In genomic region chr12:111141205-111141604, GRCh38 we compare ENCODE assay signal across 11 cellular contexts.
"Had no signal": no experiment of that assay in that cellular context is flagged by ENCODE, and none has a peak within 500 bp of the region (broad histone marks: within the 10 kb centered on the region; RNA-seq: fewer than 3 reads in every experiment).

No MANE protein-coding gene starts in this region.

- H3K4me3 ChIP-seq: GM23248, GM23338, HAP-1 had no signal

- H3K4me1 ChIP-seq: HAP-1 had no signal

- H3K36me3 ChIP-seq: HAP-1 had no signal

- H3K9me3 ChIP-seq: HAP-1 had no signal

- DNase-seq: GM23248, GOT3, H7, H9, HCEC 1CT, HFFc6 had no signal

- H3K9ac ChIP-seq: GM23248 had no signal

- ATAC-seq: GM23338, HCT116 had no signal

- H3K27ac ChIP-seq: GM23248 had no signal

- H2AFZ ChIP-seq: GM23248, GM23338 had no signal

- H3K4me2 ChIP-seq: GM23338 had no signal

- FAIRE-seq: H1, H54 had no signal
